In the genomic region with DNA sequence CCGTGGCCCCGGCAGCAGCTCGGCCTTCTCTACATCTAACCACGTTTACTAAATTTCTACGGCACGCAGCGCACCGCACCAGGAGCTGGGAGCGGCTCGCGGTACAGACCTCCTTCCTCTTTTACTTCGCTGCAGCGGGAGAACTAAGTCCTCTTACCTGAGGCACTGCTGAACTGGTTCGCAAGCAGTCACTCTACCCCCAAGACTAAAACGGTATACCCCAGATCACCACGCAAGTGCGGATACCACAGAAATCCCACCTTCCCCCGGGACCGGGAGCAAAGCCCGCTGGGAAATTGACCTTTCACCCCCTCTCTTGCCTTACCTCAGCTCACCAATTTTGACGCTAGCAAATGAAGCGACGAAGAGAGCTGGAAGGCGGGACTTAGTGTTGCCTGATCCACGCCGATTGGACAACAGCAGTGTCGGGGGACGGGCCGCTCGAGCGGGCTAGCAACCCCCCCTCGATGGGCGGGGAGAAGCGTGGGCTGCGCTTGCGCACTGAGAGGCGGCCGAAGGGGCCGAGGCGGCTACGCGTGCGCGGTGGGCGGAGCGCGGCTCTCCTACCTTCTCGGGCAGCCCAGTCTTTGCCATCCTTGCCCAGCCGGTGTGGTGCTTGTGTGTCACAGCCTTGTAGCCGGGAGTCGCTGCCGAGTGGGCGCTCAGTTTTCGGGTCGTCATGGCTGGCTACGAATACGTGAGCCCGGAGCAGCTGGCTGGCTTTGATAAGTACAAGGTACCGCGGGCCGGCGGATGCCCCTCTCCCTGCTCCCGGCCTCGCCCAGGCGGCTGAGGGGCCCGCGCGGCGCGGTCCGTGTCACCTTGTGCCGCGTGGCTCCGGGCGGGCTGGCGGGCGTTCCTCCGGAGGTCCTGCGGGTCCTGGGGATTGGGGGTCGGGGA, we compare ENCODE assay signal across 8 cellular contexts. TPM values are rescaled to one million over a fixed set of nuclear protein-coding genes. Genes with fewer than 3 reads are reported as not detected.
DNase-seq lines count a peak whose midpoint lies in the region; ATAC-seq and TF ChIP-seq lines count a peak whose summit lies in the region.

A gene with protein sequence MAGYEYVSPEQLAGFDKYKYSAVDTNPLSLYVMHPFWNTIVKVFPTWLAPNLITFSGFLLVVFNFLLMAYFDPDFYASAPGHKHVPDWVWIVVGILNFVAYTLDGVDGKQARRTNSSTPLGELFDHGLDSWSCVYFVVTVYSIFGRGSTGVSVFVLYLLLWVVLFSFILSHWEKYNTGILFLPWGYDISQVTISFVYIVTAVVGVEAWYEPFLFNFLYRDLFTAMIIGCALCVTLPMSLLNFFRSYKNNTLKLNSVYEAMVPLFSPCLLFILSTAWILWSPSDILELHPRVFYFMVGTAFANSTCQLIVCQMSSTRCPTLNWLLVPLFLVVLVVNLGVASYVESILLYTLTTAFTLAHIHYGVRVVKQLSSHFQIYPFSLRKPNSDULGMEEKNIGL (plus strand): TSS at position 590 of the 900 bp plus-strand sequence. CDS start 90 bp downstream, at position 680.

- peak; percentile 16 to 77 (median 47) for TF ChIP-seq POLR2A in spleen (IDR thresholded peaks at IDR 0.05)

- H3K27ac Mint-ChIP-seq in central memory CD8-positive, alpha-beta T cell (ENCODE audit: low read depth): peak within 1 kb of the TSS; percentile 99

- ATAC-seq in GM19023 (IDR thresholded peaks at IDR 0.05; ENCODE audit: unreplicated experiment) (peak; percentile 96), HG03280 (IDR thresholded peaks at IDR 0.05; ENCODE audit: unreplicated experiment) (peak; percentile 95)
- ATAC-seq in central memory CD8-positive, alpha-beta T cell (replicated peaks; ENCODE audit: extremely low read depth, poor library complexity, severe bottlenecking): peak; percentile 94

- no peaks in the 10 kb centered on the region for H3K36me3 ChIP-seq in spleen

- peaks cover 21 to 56% (median 33%) of the 10 kb centered on the region in 6 donors for H3K4me1 ChIP-seq in spleen

- WGBS in spleen, 5 donors: 0 to 1% (median 1%) methylated on average over 21 to 80 of the region's 80 CpGs

- H3K36me3 Mint-ChIP-seq in central memory CD8-positive, alpha-beta T cell (ENCODE audit: insufficient read depth): peaks cover 13% of the 10 kb centered on the region

- intact Hi-C loops in spleen (cut with DNase I; ENCODE audit: low total_unique reads): no loop called here

- H3K9me3 ChIP-seq in spleen: no peaks in the 10 kb centered on the region

- H3K27me3 Mint-ChIP-seq in central memory CD8-positive, alpha-beta T cell: no peaks in the 10 kb centered on the region

- peak; percentile 99 for DNase-seq in AG08396 (ENCODE audit: low spot score)
- DNase-seq in NCI-H345 treated with DMSO at 0.1 percent for 48 hours (lab: John Stamatoyannopoulos, UW; ENCODE audit: unreplicated experiment): peak; percentile 100
- peak; percentile 97 to 99 (median 98) for DNase-seq in activated CD4-positive, CD25-positive, alpha-beta regulatory T cell (lab: John Stamatoyannopoulos, UW)
- peak; percentile 99 to 100 for DNase-seq in central memory CD8-positive, alpha-beta T cell (ENCODE audit: low spot score in 2 of 2)
- DNase-seq in inferior parietal cortex (ENCODE audit: extremely low spot score): peak; percentile 100
- DNase-seq in spleen: peak; percentile 100

- H3K4me1 Mint-ChIP-seq in central memory CD8-positive, alpha-beta T cell: peaks cover 35% of the 10 kb centered on the region

- peak in 3 of 11 experiments; percentile 8 to 51 (median 17) for TF ChIP-seq CTCF in spleen (IDR thresholded peaks at IDR 0.05 in 8 of 11, conservative IDR thresholded peaks at IDR 0.05 in 3 of 11)

- H3K4me3 ChIP-seq in spleen: peak within 1 kb of the TSS; percentile 80 to 99 (median 90)

- H3K27me3 ChIP-seq in spleen (replicated peaks in 1 of 7): no peaks in the 10 kb centered on the region

- H3K4me3 Mint-ChIP-seq in central memory CD8-positive, alpha-beta T cell: peak within 1 kb of the TSS; percentile 97

- no peaks in the 10 kb centered on the region for H3K9me3 Mint-ChIP-seq in central memory CD8-positive, alpha-beta T cell

- H3K27ac ChIP-seq in spleen: peak within 1 kb of the TSS; percentile 89 to 97 (median 95)

RNA-seq across cellular contexts. Expression of the gene that starts here (rescaled TPM):
- total RNA-seq in spleen: 10 to 100 TPM in 6 of 7 donors, 1 to 10 TPM in 1; 9.4 to 23.6 (median 18.1) TPM
- polyA plus RNA-seq in spleen: 1 to 10 TPM; 2.0 to 3.3 (median 2.7) TPM

Comparison
In these comparisons a context has a peak if more than half of its experiments do, and no peak if none do; other contexts are left out.
1. Peak in every context shown above with its lines: DNase-seq, ATAC-seq, H3K4me3 ChIP-seq and H3K27ac ChIP-seq.